ENCODE assay signal across 8 cellular contexts in genomic region chr10:5811387-5811821, GRCh38. TPM values are rescaled to one million over a fixed set of nuclear protein-coding genes. Genes with fewer than 3 reads are reported as not detected.
DNase-seq lines count a peak whose midpoint lies in the region; ATAC-seq, FAIRE-seq and TF ChIP-seq lines count a peak whose summit lies in the region.

No MANE protein-coding gene starts in this region.

- H3K27me3 ChIP-seq in liver (ENCODE audit: control insufficient read depth in 4 of 4, insufficient read depth in 4 of 4, low read length in 3 of 4) (no peaks in the 10 kb centered on the region), thyroid gland (no peaks in the 10 kb centered on the region)

- H3K4me3 ChIP-seq in astrocyte of the cerebellum (ENCODE audit: low read depth, low read length) (peak overlapping the region; percentile 90), liver (ENCODE audit: low read depth in 1 of 3, low read length in 3 of 3) (peak overlapping the region; percentile 49 to 80 (median 68)), thyroid gland (replicated peaks in 1 of 3) (peak overlapping the region in 1 of 3 donors; percentile 99)

- DNase-seq in D341Med (ENCODE audit: low spot score) (peak; percentile 57), KBM-7 (peak; percentile 40), astrocyte of the cerebellum (ENCODE audit: low read depth) (peak; percentile 69), thyroid gland (peak; percentile 12 to 18), RCC 7860 (ENCODE audit: low spot score) (no peak)
- DNase-seq in activated CD4-positive, alpha-beta T cell treated with anti-CD3 and anti-CD28 coated beads, Interleukin-2, amount 50 U/mL, for 4 hours: no peak

- no peak for TF ChIP-seq RAD21 in liver (IDR thresholded peaks at IDR 0.05)

- TF ChIP-seq CTCF in astrocyte of the cerebellum (IDR thresholded peaks at IDR 0.05; ENCODE audit: low read depth, low read length, missing control alignments) (no peak), liver (IDR thresholded peaks at IDR 0.05; ENCODE audit: low read depth, low read length, missing input control) (no peak), thyroid gland (IDR thresholded peaks at IDR 0.05) (no peak)

- WGBS in liver: 4% methylated on average over 6 of the region's 6 CpGs
- WGBS in thyroid gland, 2 donors: 6 to 8% methylated on average over 6 of the region's 6 CpGs

- no peak for FAIRE-seq in RCC 7860 (lab: Jason Lieb, UNC)

- intact Hi-C loops in thyroid gland (cut with DNase I): loop anchor here (5.0 to 10.0 kb wide), 2 partner anchors 61 to 127 kb away; partner anchors contain the start of gene TASOR2

- H3K36me3 ChIP-seq in liver (ENCODE audit: control insufficient read depth in 4 of 4, insufficient read depth in 3 of 4, low read depth in 1 of 4, low read length in 3 of 4) (peaks cover 0 to 2% (median 0%) of the 10 kb centered on the region in 4 donors), thyroid gland (no peaks in the 10 kb centered on the region)

- H3K9ac ChIP-seq in liver (ENCODE audit: low read depth in 1 of 2, low read length in 2 of 2): peak overlapping the region; percentile 96 to 97

- no peak for ATAC-seq in GM21423 (IDR thresholded peaks at IDR 0.05; ENCODE audit: unreplicated experiment)

- H3K9me3 ChIP-seq in liver (ENCODE audit: control insufficient read depth in 4 of 4, low read length in 3 of 4) (no peaks in the 10 kb centered on the region), thyroid gland (no peaks in the 10 kb centered on the region)

- in situ Hi-C loops in KBM-7 (cut with MboI; ENCODE audit: low pct_unique_long_range_greater_than_20kb, low sequenced_read_pairs): no loop called here
- in situ Hi-C loops in astrocyte of the cerebellum (cut with HindIII; ENCODE audit: low sequenced_read_pairs): loop anchor here (5.0 kb wide), 1 partner anchor 66 kb away; no protein-coding TSS in a partner anchor

- H3K27ac ChIP-seq in liver (ENCODE audit: low read depth in 1 of 2, low read length in 2 of 2) (peak overlapping the region; percentile 34 to 56), thyroid gland (no peak overlapping the region)

- TF ChIP-seq POLR2A in thyroid gland (IDR thresholded peaks at IDR 0.05): no peak

- peaks cover 0 to 50% (median 39%) of the 10 kb centered on the region in 4 donors for H3K4me1 ChIP-seq in liver (ENCODE audit: control insufficient read depth in 4 of 4, insufficient read depth in 4 of 4, low read length in 3 of 4)
- H3K4me1 ChIP-seq in thyroid gland: peaks cover 32 to 36% of the 10 kb centered on the region in 2 donors

TF ChIP-seq in liver, 16 proteins besides CTCF, POLR2A, EP300 and RAD21:
- no peak for TF ChIP-seq ZBTB33 (IDR thresholded peaks at IDR 0.05)
- peak; percentile 21 for TF ChIP-seq YY1 (IDR thresholded peaks at IDR 0.05)
- no peak for TF ChIP-seq TAF1 (conservative IDR thresholded peaks at IDR 0.05)

RNA-seq across cellular contexts. Expression of gene GDI2, which starts 1.8 kb away (rescaled TPM):
- total RNA-seq in liver: 100 to 1,000 TPM; 190 TPM
- polyA plus RNA-seq in liver: 100 to 1,000 TPM; 103 to 120 TPM
- 100 to 1,000 TPM; 189 to 281 (median 236) TPM for total RNA-seq in thyroid gland

Comparison
In these comparisons a context has a peak if more than half of its experiments do, and no peak if none do; other contexts are left out.
1. DNase-seq: peak in D341Med (single experiment), KBM-7 (single experiment), astrocyte of the cerebellum (single experiment) and thyroid gland (2 of 2); none in RCC 7860 (single experiment) and activated CD4-positive, alpha-beta T cell treated with anti-CD3 and anti-CD28 coated beads, Interleukin-2, amount 50 U/mL, for 4 hours (0 of 2).
2. H3K27ac ChIP-seq: peak in liver (2 of 2); none in thyroid gland (0 of 3).